18 cellular contexts compared by ENCODE assay signal in the genomic region with DNA sequence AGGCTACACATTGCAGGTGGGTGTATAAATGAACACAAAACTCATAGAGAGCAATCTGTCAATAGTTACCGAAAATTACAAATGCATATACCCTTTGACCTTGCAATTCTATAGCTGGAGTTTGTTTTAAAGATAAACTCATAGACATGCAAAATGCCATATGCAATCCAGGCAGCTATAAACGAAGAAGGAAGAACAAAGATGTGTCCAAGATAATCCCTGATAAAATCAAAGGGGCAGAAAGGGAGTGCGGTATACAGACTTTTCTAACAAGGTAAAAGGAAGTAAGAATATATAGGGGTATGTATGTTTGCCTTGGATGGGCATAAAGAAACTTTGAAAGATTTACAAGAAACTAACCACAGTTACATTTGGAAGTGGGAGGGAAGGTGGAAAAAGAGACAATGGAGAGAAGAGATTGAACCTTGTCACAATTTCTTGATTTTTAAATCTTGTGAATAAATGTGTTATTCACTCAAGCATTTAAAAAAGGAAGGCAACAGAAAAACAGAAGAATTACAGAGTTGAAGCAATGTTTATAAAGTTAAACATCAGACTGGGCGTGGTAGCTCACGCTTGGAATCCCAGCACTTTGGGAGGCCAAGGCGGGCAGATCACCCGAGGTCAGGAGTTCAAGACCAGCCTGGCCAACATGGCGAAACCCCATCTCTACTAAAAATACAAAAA. TPM values are rescaled to one million over a fixed set of nuclear protein-coding genes. Genes with fewer than 3 reads are reported as not detected.
DNase-seq lines count a peak whose midpoint lies in the region; ATAC-seq and TF ChIP-seq lines count a peak whose summit lies in the region.
"Had no signal": no experiment of that assay in that cellular context is flagged by ENCODE, and none has a peak within 500 bp of the region (broad histone marks: within the 10 kb centered on the region; RNA-seq: fewer than 3 reads in every experiment).

No MANE protein-coding gene starts in this region.

- H3K36me3 Mint-ChIP-seq in activated CD4-positive, alpha-beta T cell treated with anti-CD3 and anti-CD28 coated beads for 36 hours (ENCODE audit: low read depth), result peaks cover 73% of the 10 kb centered on the region
- H3K36me3 Mint-ChIP-seq in activated CD4-positive, alpha-beta T cell treated with anti-CD3 and anti-CD28 coated beads, Interleukin-2, amount 10 ng/mL, durations not matched to agents 7 days and 5 days (ENCODE audit: low read depth), result peaks cover 73% of the 10 kb centered on the region
- H3K36me3 Mint-ChIP-seq in IgD-negative memory B cell (peaks cover 3% of the 10 kb centered on the region), immature natural killer cell (peaks cover 9 to 25% (median 15%) of the 10 kb centered on the region in 3 donors)

- no peak overlapping the region for H3K4me3 ChIP-seq in prostate gland
- H3K4me3 ChIP-seq: upper lobe of right lung had no signal

- H3K9me3 Mint-ChIP-seq in activated CD4-positive, alpha-beta T cell treated with anti-CD3 and anti-CD28 coated beads for 36 hours (ENCODE audit: low read depth), result no peaks in the 10 kb centered on the region
- no peaks in the 10 kb centered on the region for H3K9me3 Mint-ChIP-seq in activated CD4-positive, alpha-beta T cell treated with anti-CD3 and anti-CD28 coated beads, Interleukin-2, amount 10 ng/mL, durations not matched to agents 7 days and 5 days
- no peaks in the 10 kb centered on the region for H3K9me3 Mint-ChIP-seq in IgD-negative memory B cell
- no peaks in the 10 kb centered on the region for H3K9me3 Mint-ChIP-seq in immature natural killer cell
- H3K9me3 Mint-ChIP-seq: activated CD4-positive, alpha-beta memory T cell treated with anti-CD3 and anti-CD28 coated beads, Interleukin-2, amount 10 ng/mL, durations not matched to agents 7 days and 5 days; stimulated activated naive CD8-positive, alpha-beta T cell treated with anti-CD3 and anti-CD28 coated beads, Interleukin-15, amount 100 ng/mL, for 72 hours had no signal

- H3K27me3 Mint-ChIP-seq in activated CD4-positive, alpha-beta T cell treated with anti-CD3 and anti-CD28 coated beads for 36 hours, result no peaks in the 10 kb centered on the region
- no peaks in the 10 kb centered on the region for H3K27me3 Mint-ChIP-seq in activated CD4-positive, alpha-beta T cell treated with anti-CD3 and anti-CD28 coated beads, Interleukin-2, amount 10 ng/mL, durations not matched to agents 7 days and 5 days
- H3K27me3 Mint-ChIP-seq in IgD-negative memory B cell (no peaks in the 10 kb centered on the region), immature natural killer cell (ENCODE audit: low read depth in 3 of 3) (peaks cover 0 to 4% (median 0%) of the 10 kb centered on the region in 3 donors)
- H3K27me3 Mint-ChIP-seq: activated CD4-positive, alpha-beta memory T cell treated with anti-CD3 and anti-CD28 coated beads, Interleukin-2, amount 10 ng/mL, durations not matched to agents 7 days and 5 days; stimulated activated naive CD8-positive, alpha-beta T cell treated with anti-CD3 and anti-CD28 coated beads, Interleukin-15, amount 100 ng/mL, for 72 hours had no signal

- WGBS in prostate gland, result 65% methylated on average over 8 of the region's 8 CpGs

- intact Hi-C loops in activated CD4-positive, alpha-beta T cell treated with anti-CD3 and anti-CD28 coated beads for 36 hours (cut with DNase I, micrococcal nuclease), result no loop called here
- intact Hi-C loops in prostate gland (cut with DNase I), result no loop called here

- H3K4me1 Mint-ChIP-seq in activated CD4-positive, alpha-beta T cell treated with anti-CD3 and anti-CD28 coated beads for 36 hours, result peaks cover 24% of the 10 kb centered on the region
- peaks cover 44% of the 10 kb centered on the region for H3K4me1 Mint-ChIP-seq in activated CD4-positive, alpha-beta T cell treated with anti-CD3 and anti-CD28 coated beads, Interleukin-2, amount 10 ng/mL, durations not matched to agents 7 days and 5 days
- H3K4me1 Mint-ChIP-seq in IgD-negative memory B cell, result peaks cover 24 to 35% (median 31%) of the 10 kb centered on the region in 3 donors
- peaks cover 66 to 81% of the 10 kb centered on the region in 2 donors for H3K4me1 Mint-ChIP-seq in immature natural killer cell

- H3K27me3 ChIP-seq in prostate gland (replicated peaks; ENCODE audit: insufficient read depth), result no peaks in the 10 kb centered on the region
- H3K27me3 ChIP-seq: upper lobe of right lung had no signal

- ATAC-seq in activated CD4-positive, alpha-beta T cell treated with anti-CD3 and anti-CD28 coated beads for 36 hours, result no peak
- no peak for ATAC-seq in GM21423 (IDR thresholded peaks at IDR 0.05; ENCODE audit: unreplicated experiment)
- ATAC-seq: stimulated activated naive CD8-positive, alpha-beta T cell treated with anti-CD3 and anti-CD28 coated beads, Interleukin-15, amount 100 ng/mL, for 72 hours had no signal

- POLR2A ChIA-PET in activated CD4-positive, alpha-beta T cell treated with anti-CD3 and anti-CD28 coated beads for 36 hours (lab: Charles Lee), result no interaction called here
- POLR2A ChIA-PET in activated CD4-positive, alpha-beta T cell treated with anti-CD3 and anti-CD28 coated beads, Interleukin-2, amount 10 ng/mL, durations not matched to agents 7 days and 5 days (lab: Charles Lee), result no interaction called here

- H3K27ac Mint-ChIP-seq in activated CD4-positive, alpha-beta T cell treated with anti-CD3 and anti-CD28 coated beads for 36 hours, result peak overlapping the region; percentile 24
- H3K27ac Mint-ChIP-seq in activated CD4-positive, alpha-beta T cell treated with anti-CD3 and anti-CD28 coated beads, Interleukin-2, amount 10 ng/mL, durations not matched to agents 7 days and 5 days, result no peak overlapping the region
- H3K27ac Mint-ChIP-seq in IgD-negative memory B cell, result peak overlapping the region; percentile 37 to 82 (median 76)
- H3K27ac Mint-ChIP-seq in immature natural killer cell, result peak overlapping the region; percentile 63 to 91 (median 87)

- CTCF ChIA-PET in activated CD4-positive, alpha-beta T cell treated with anti-CD3 and anti-CD28 coated beads for 36 hours (lab: Charles Lee), result no interaction called here
- CTCF ChIA-PET in activated CD4-positive, alpha-beta T cell treated with anti-CD3 and anti-CD28 coated beads, Interleukin-2, amount 10 ng/mL, durations not matched to agents 7 days and 5 days (lab: Charles Lee), result interaction anchor here (1.3 to 2.1 kb wide), 2 partner anchors 11 to 27 kb away, joined by 4 to 5 read pairs; no protein-coding TSS in a partner anchor

- no peaks in the 10 kb centered on the region for H3K36me3 ChIP-seq in prostate gland

- no peak for TF ChIP-seq CTCF in prostate gland (IDR thresholded peaks at IDR 0.05)

- no peak overlapping the region for H3K4me3 Mint-ChIP-seq in activated CD4-positive, alpha-beta T cell treated with anti-CD3 and anti-CD28 coated beads for 36 hours
- H3K4me3 Mint-ChIP-seq in activated CD4-positive, alpha-beta T cell treated with anti-CD3 and anti-CD28 coated beads, Interleukin-2, amount 10 ng/mL, durations not matched to agents 7 days and 5 days, result no peak overlapping the region
- H3K4me3 Mint-ChIP-seq in IgD-negative memory B cell (peak overlapping the region in 1 of 4 donors; percentile 2), immature natural killer cell (peak overlapping the region in 1 of 5 donors; percentile 11)
- H3K4me3 Mint-ChIP-seq: activated CD4-positive, alpha-beta memory T cell treated with anti-CD3 and anti-CD28 coated beads, Interleukin-2, amount 10 ng/mL, durations not matched to agents 7 days and 5 days; stimulated activated naive CD8-positive, alpha-beta T cell treated with anti-CD3 and anti-CD28 coated beads, Interleukin-15, amount 100 ng/mL, for 72 hours had no signal

- no peaks in the 10 kb centered on the region for H3K9me3 ChIP-seq in prostate gland
- H3K9me3 ChIP-seq: upper lobe of right lung had no signal

- no peaks in the 10 kb centered on the region for H3K4me1 ChIP-seq in prostate gland (replicated peaks)

- no peak for DNase-seq in activated CD4-positive, alpha-beta T cell treated with anti-CD3 and anti-CD28 coated beads for 36 hours
- no peak for DNase-seq in activated CD4-positive, alpha-beta T cell treated with anti-CD3 and anti-CD28 coated beads, Interleukin-2, amount 10 ng/mL, durations not matched to agents 7 days and 5 days
- DNase-seq in immature natural killer cell (no peak), prostate gland (ENCODE audit: low spot score) (no peak), NCI-H82 treated with DMSO at 0.1 percent for 48 hours (lab: John Stamatoyannopoulos, UW; ENCODE audit: unreplicated experiment) (no peak), dedifferentiated amniotic fluid mesenchymal stem cell (ENCODE audit: extremely low spot score) (no peak)
- DNase-seq: activated CD4-positive, alpha-beta memory T cell treated with anti-CD3 and anti-CD28 coated beads, Interleukin-2, amount 10 ng/mL, durations not matched to agents 7 days and 5 days; activated T-cell treated with anti-CD3 and anti-CD28 coated beads, Interleukin-2, amount 50 U/mL, for 48 hours; DMS153; GDM1; left ventricle myocardium superior; NCI-H1436; NCI-H69; SHP77 treated with DMSO at 0.1 percent for 48 hours; stimulated activated naive CD8-positive, alpha-beta T cell treated with anti-CD3 and anti-CD28 coated beads, Interleukin-15, amount 100 ng/mL, for 72 hours had no signal

- no peak for TF ChIP-seq POLR2A in prostate gland (IDR thresholded peaks at IDR 0.05)

- peak overlapping the region; percentile 25 to 29 for H3K27ac ChIP-seq in prostate gland
- H3K27ac ChIP-seq: upper lobe of right lung had no signal

RNA-seq across cellular contexts. Expression of a gene that starts 29.9 kb away (rescaled TPM):
- total RNA-seq in activated CD4-positive, alpha-beta T cell treated with anti-CD3 and anti-CD28 coated beads for 36 hours, result 1 to 10 TPM; 3.3 to 4.1 TPM
- 10 to 100 TPM; 10.7 to 11.6 TPM for total RNA-seq in activated CD4-positive, alpha-beta T cell treated with anti-CD3 and anti-CD28 coated beads, Interleukin-2, amount 10 ng/mL, durations not matched to agents 7 days and 5 days
- polyA plus RNA-seq in IgD-negative memory B cell, result 2.3 TPM
- polyA plus RNA-seq in immature natural killer cell, result 10 to 100 TPM in 2 of 3 donors, 1 to 10 TPM in 1; 5.8 to 18.7 (median 12.0) TPM
- total RNA-seq in prostate gland, result 10 to 100 TPM; 23.7 to 39.4 TPM
